In genomic region chr2:203354966-203355365, GRCh38 we compare ENCODE assay signal across 22 cellular contexts. TPM values are rescaled to one million over a fixed set of nuclear protein-coding genes. Genes with fewer than 3 reads are reported as not detected.
DNase-seq lines count a peak whose midpoint lies in the region; ATAC-seq, FAIRE-seq and TF ChIP-seq lines count a peak whose summit lies in the region.
"Had no signal": no experiment of that assay in that cellular context is flagged by ENCODE, and none has a peak within 500 bp of the region (broad histone marks: within the 10 kb centered on the region; RNA-seq: fewer than 3 reads in every experiment).

No MANE protein-coding gene starts in this region.

- no peaks in the 10 kb centered on the region for H3K4me1 Mint-ChIP-seq in activated CD4-positive, alpha-beta T cell treated with anti-CD3 and anti-CD28 coated beads, Interleukin-2, amount 10 ng/mL, durations not matched to agents 24 days and 14 days
- H3K4me1 Mint-ChIP-seq in activated CD4-positive, alpha-beta T cell treated with anti-CD3 and anti-CD28 coated beads for 36 hours, result no peaks in the 10 kb centered on the region
- H3K4me1 Mint-ChIP-seq in activated CD8-positive, alpha-beta memory T cell treated with anti-CD3 and anti-CD28 coated beads, Interleukin-2, amount 10 ng/mL, durations not matched to agents 7 days and 5 days, result no peaks in the 10 kb centered on the region
- H3K4me1 Mint-ChIP-seq: B cell had no signal

- POLR2A ChIA-PET in activated CD4-positive, alpha-beta T cell treated with anti-CD3 and anti-CD28 coated beads for 36 hours (lab: Charles Lee), result no interaction called here
- POLR2A ChIA-PET in endothelial cell of umbilical vein (lab: Charles Lee), result no interaction called here

- no peaks in the 10 kb centered on the region for H3K9me3 ChIP-seq in endothelial cell of umbilical vein (replicated peaks; ENCODE audit: control insufficient read depth, insufficient read depth, low read length)
- H3K9me3 ChIP-seq in MM.1S (replicated peaks; ENCODE audit: insufficient read depth, low read length), result no peaks in the 10 kb centered on the region

- H3K4me2 ChIP-seq in endothelial cell of umbilical vein (ENCODE audit: insufficient read depth, low read length) (no peak overlapping the region), MM.1S (ENCODE audit: low read depth, low read length) (no peak overlapping the region)
- H3K4me2 ChIP-seq: BLaER1 had no signal

- no peak for TF ChIP-seq CTCF in endothelial cell of umbilical vein (IDR thresholded peaks at IDR 0.05; ENCODE audit: extremely low read depth in 1 of 2, insufficient read depth in 1 of 2, low read depth in 1 of 2, low read length in 2 of 2)
- no peak for TF ChIP-seq CTCF in MM.1S (IDR thresholded peaks at IDR 0.05; ENCODE audit: low read length)

- no peaks in the 10 kb centered on the region for H3K4me1 ChIP-seq in endothelial cell of umbilical vein (ENCODE audit: control insufficient read depth, extremely low read depth, insufficient read depth, low read length)
- H3K4me1 ChIP-seq in MM.1S (ENCODE audit: low read length), result no peaks in the 10 kb centered on the region
- H3K4me1 ChIP-seq: Caco-2 had no signal

- H3K36me3 Mint-ChIP-seq in activated CD4-positive, alpha-beta T cell treated with anti-CD3 and anti-CD28 coated beads, Interleukin-2, amount 10 ng/mL, durations not matched to agents 24 days and 14 days (ENCODE audit: low read depth), result peaks cover 6% of the 10 kb centered on the region
- H3K36me3 Mint-ChIP-seq in activated CD4-positive, alpha-beta T cell treated with anti-CD3 and anti-CD28 coated beads for 36 hours (ENCODE audit: low read depth), result peaks cover 7% of the 10 kb centered on the region
- peaks cover 8% of the 10 kb centered on the region for H3K36me3 Mint-ChIP-seq in activated CD8-positive, alpha-beta memory T cell treated with anti-CD3 and anti-CD28 coated beads, Interleukin-2, amount 10 ng/mL, durations not matched to agents 7 days and 5 days

- ATAC-seq in activated CD4-positive, alpha-beta T cell treated with anti-CD3 and anti-CD28 coated beads for 36 hours, result no peak
- no peak for ATAC-seq in activated CD8-positive, alpha-beta memory T cell treated with anti-CD3 and anti-CD28 coated beads, Interleukin-2, amount 10 ng/mL, durations not matched to agents 7 days and 5 days
- ATAC-seq: CD8-positive, alpha-beta T cell had no signal

- H3K27ac Mint-ChIP-seq in activated CD4-positive, alpha-beta T cell treated with anti-CD3 and anti-CD28 coated beads, Interleukin-2, amount 10 ng/mL, durations not matched to agents 24 days and 14 days, result no peak overlapping the region
- no peak overlapping the region for H3K27ac Mint-ChIP-seq in activated CD4-positive, alpha-beta T cell treated with anti-CD3 and anti-CD28 coated beads for 36 hours
- H3K27ac Mint-ChIP-seq in activated CD8-positive, alpha-beta memory T cell treated with anti-CD3 and anti-CD28 coated beads, Interleukin-2, amount 10 ng/mL, durations not matched to agents 7 days and 5 days, result no peak overlapping the region
- H3K27ac Mint-ChIP-seq: B cell; CD4-positive, CD25-positive, alpha-beta regulatory T cell; CD8-positive, alpha-beta T cell had no signal

- FAIRE-seq in endothelial cell of umbilical vein (lab: Jason Lieb, UNC), result no peak
- FAIRE-seq: G401.6, GM12892, H1 had no signal

- H3F3A ChIP-seq in MM.1S (ENCODE audit: insufficient read depth, low read length), result no peaks in the 10 kb centered on the region

- dilution Hi-C loops in endothelial cell of umbilical vein (cut with MboI; ENCODE audit: extremely low pct_ligation_motif_present, low sequenced_read_pairs), result no loop called here

- H3K79me2 ChIP-seq in endothelial cell of umbilical vein (ENCODE audit: control insufficient read depth, insufficient read depth, low read length) (peaks cover 32% of the 10 kb centered on the region), MM.1S (ENCODE audit: low read length) (peaks cover 3% of the 10 kb centered on the region; the same call in 1 of the 2 replicates)

- no peak overlapping the region for H3K27ac ChIP-seq in endothelial cell of umbilical vein (ENCODE audit: insufficient read depth, low read depth, low read length)
- H3K27ac ChIP-seq in MM.1S (ENCODE audit: low read length), result no peak overlapping the region
- H3K27ac ChIP-seq: 22Rv1, BLaER1, C4-2B had no signal

- H3K27me3 Mint-ChIP-seq in activated CD4-positive, alpha-beta T cell treated with anti-CD3 and anti-CD28 coated beads, Interleukin-2, amount 10 ng/mL, durations not matched to agents 24 days and 14 days, result no peaks in the 10 kb centered on the region
- no peaks in the 10 kb centered on the region for H3K27me3 Mint-ChIP-seq in activated CD4-positive, alpha-beta T cell treated with anti-CD3 and anti-CD28 coated beads for 36 hours
- H3K27me3 Mint-ChIP-seq in activated CD8-positive, alpha-beta memory T cell treated with anti-CD3 and anti-CD28 coated beads, Interleukin-2, amount 10 ng/mL, durations not matched to agents 7 days and 5 days, result no peaks in the 10 kb centered on the region
- H3K27me3 Mint-ChIP-seq: B cell; CD4-positive, CD25-positive, alpha-beta regulatory T cell had no signal

- no TSS peak for BruUV-seq in endothelial cell of umbilical vein (replicated peaks; lab: Mats Ljungman, UMichigan)

- H3K27me3 ChIP-seq in endothelial cell of umbilical vein (ENCODE audit: control insufficient read depth in 2 of 2, insufficient read depth in 2 of 2, low read length in 2 of 2) (no peaks in the 10 kb centered on the region), MM.1S (replicated peaks; ENCODE audit: insufficient read depth, low read length) (no peaks in the 10 kb centered on the region)
- H3K27me3 ChIP-seq: BLaER1 had no signal

- H3K4me3 ChIP-seq in endothelial cell of umbilical vein (replicated peaks in 1 of 3; ENCODE audit: insufficient read depth in 1 of 3, low read depth in 1 of 3, low read length in 3 of 3), result no peak overlapping the region
- no peak overlapping the region for H3K4me3 ChIP-seq in MM.1S (ENCODE audit: low read length)
- H3K4me3 ChIP-seq: BLaER1 had no signal

- H2AFZ ChIP-seq in endothelial cell of umbilical vein (ENCODE audit: low read depth, low read length) (no peak overlapping the region), MM.1S (ENCODE audit: low read length) (no peak overlapping the region)

- H3K36me3 ChIP-seq in endothelial cell of umbilical vein (ENCODE audit: control insufficient read depth in 2 of 2, extremely low read depth in 1 of 2, insufficient read depth in 2 of 2, low read length in 2 of 2) (no peaks in the 10 kb centered on the region), MM.1S (replicated peaks; ENCODE audit: insufficient read depth, low read length) (no peaks in the 10 kb centered on the region)

- no peaks in the 10 kb centered on the region for H3K9me2 ChIP-seq in MM.1S (replicated peaks; ENCODE audit: insufficient read depth, low read length)

- no peaks in the 10 kb centered on the region for H3K9me1 ChIP-seq in endothelial cell of umbilical vein (replicated peaks; ENCODE audit: control insufficient read depth, extremely low read depth, insufficient read depth, low read length)

- H3K4me3 Mint-ChIP-seq in activated CD4-positive, alpha-beta T cell treated with anti-CD3 and anti-CD28 coated beads, Interleukin-2, amount 10 ng/mL, durations not matched to agents 24 days and 14 days, result no peak overlapping the region
- no peak overlapping the region for H3K4me3 Mint-ChIP-seq in activated CD4-positive, alpha-beta T cell treated with anti-CD3 and anti-CD28 coated beads for 36 hours
- no peak overlapping the region for H3K4me3 Mint-ChIP-seq in activated CD8-positive, alpha-beta memory T cell treated with anti-CD3 and anti-CD28 coated beads, Interleukin-2, amount 10 ng/mL, durations not matched to agents 7 days and 5 days
- H3K4me3 Mint-ChIP-seq: B cell; CD4-positive, CD25-positive, alpha-beta regulatory T cell; CD8-positive, alpha-beta T cell had no signal

- no peak for TF ChIP-seq POLR2A in endothelial cell of umbilical vein (IDR thresholded peaks at IDR 0.05; ENCODE audit: low read depth, low read length)

- intact Hi-C loops in activated CD4-positive, alpha-beta T cell treated with anti-CD3 and anti-CD28 coated beads, Interleukin-2, amount 10 ng/mL, durations not matched to agents 24 days and 14 days (cut with micrococcal nuclease), result no loop called here
- intact Hi-C loops in activated CD4-positive, alpha-beta T cell treated with anti-CD3 and anti-CD28 coated beads for 36 hours (cut with DNase I, micrococcal nuclease), result no loop called here
- intact Hi-C loops in endothelial cell of umbilical vein (cut with micrococcal nuclease), result no loop called here

- no peaks in the 10 kb centered on the region for H4K20me1 ChIP-seq in endothelial cell of umbilical vein (replicated peaks; ENCODE audit: control insufficient read depth, extremely low read depth, insufficient read depth, low read length)
- H4K20me1 ChIP-seq in MM.1S (ENCODE audit: insufficient read depth, low read length), result no peaks in the 10 kb centered on the region

- no peaks in the 10 kb centered on the region for H3K9me3 Mint-ChIP-seq in activated CD4-positive, alpha-beta T cell treated with anti-CD3 and anti-CD28 coated beads, Interleukin-2, amount 10 ng/mL, durations not matched to agents 24 days and 14 days
- peaks cover 3% of the 10 kb centered on the region for H3K9me3 Mint-ChIP-seq in activated CD4-positive, alpha-beta T cell treated with anti-CD3 and anti-CD28 coated beads for 36 hours (ENCODE audit: low read depth)
- H3K9me3 Mint-ChIP-seq in activated CD8-positive, alpha-beta memory T cell treated with anti-CD3 and anti-CD28 coated beads, Interleukin-2, amount 10 ng/mL, durations not matched to agents 7 days and 5 days (ENCODE audit: low read depth), result no peaks in the 10 kb centered on the region
- H3K9me3 Mint-ChIP-seq: CD8-positive, alpha-beta T cell had no signal

- CTCF ChIA-PET in activated CD4-positive, alpha-beta T cell treated with anti-CD3 and anti-CD28 coated beads for 36 hours (lab: Charles Lee), result no interaction called here
- CTCF ChIA-PET in endothelial cell of umbilical vein (lab: Charles Lee), result no interaction called here
- CTCF ChIA-PET in activated CD8-positive, alpha-beta memory T cell treated with anti-CD3 and anti-CD28 coated beads, Interleukin-2, amount 10 ng/mL, durations not matched to agents 7 days and 5 days (lab: Charles Lee), result interaction anchor here (0.7 kb wide), 1 partner anchor 704 kb away, joined by 3 read pairs; no protein-coding TSS in a partner anchor

- DNase-seq in activated CD4-positive, alpha-beta T cell treated with anti-CD3 and anti-CD28 coated beads, Interleukin-2, amount 10 ng/mL, durations not matched to agents 24 days and 14 days, result peak; percentile 22
- no peak for DNase-seq in activated CD4-positive, alpha-beta T cell treated with anti-CD3 and anti-CD28 coated beads for 36 hours
- DNase-seq in dermis microvascular lymphatic vessel endothelial cell (ENCODE audit: low read depth in 2 of 2), result peak; percentile 18 to 37
- peak; percentile 18 for DNase-seq in endothelial cell of umbilical vein (ENCODE audit: low read depth, low spot score)
- DNase-seq in MM.1S, result no peak
- no peak for DNase-seq in 8988T
- no peak for DNase-seq in NCI-H146 treated with DMSO at 0.1 percent for 48 hours (lab: John Stamatoyannopoulos, UW; ENCODE audit: unreplicated experiment)
- DNase-seq in activated CD8-positive, alpha-beta memory T cell treated with anti-CD3 and anti-CD28 coated beads, Interleukin-2, amount 10 ng/mL, durations not matched to agents 7 days and 5 days, result no peak
- DNase-seq: Caco-2; CD4-positive, CD25-positive, alpha-beta regulatory T cell; CD8-positive, alpha-beta T cell; DMS153; DND-41; H7; HCEC 1CT had no signal

- H3K9ac ChIP-seq in endothelial cell of umbilical vein (replicated peaks; ENCODE audit: extremely low read depth, insufficient read depth, low read length), result no peak overlapping the region
- H3K9ac ChIP-seq in MM.1S (ENCODE audit: low read length), result no peak overlapping the region
- H3K9ac ChIP-seq: BLaER1 had no signal

RNA-seq across cellular contexts. Expression of gene ABI2, which starts 26.8 kb away (rescaled TPM):
- total RNA-seq in activated CD4-positive, alpha-beta T cell treated with anti-CD3 and anti-CD28 coated beads, Interleukin-2, amount 10 ng/mL, durations not matched to agents 24 days and 14 days, result 27.5 and 32.7 TPM in 2 replicates
- 10 to 100 TPM; 40.6 to 57.6 TPM for total RNA-seq in activated CD4-positive, alpha-beta T cell treated with anti-CD3 and anti-CD28 coated beads for 36 hours
- 26.7 and 30.8 TPM in 2 replicates for total RNA-seq in dermis microvascular lymphatic vessel endothelial cell
- total RNA-seq in endothelial cell of umbilical vein, result 61.0 and 74.4 TPM in 2 replicates
- 30.9 and 35.7 TPM in 2 replicates for polyA plus RNA-seq in endothelial cell of umbilical vein
- 44.2 and 48.8 TPM in 2 replicates for polyA plus RNA-seq in endothelial cell of umbilical vein (2011; cell fraction: cytosol; rRNA removed)
- polyA plus RNA-seq in endothelial cell of umbilical vein (2011; cell fraction: nucleus; rRNA removed), result 67.1 and 72.0 TPM in 2 replicates
- polyA plus RNA-seq in endothelial cell of umbilical vein (2012), result 63.0 and 68.9 TPM in 2 replicates
- 46.0 and 53.9 TPM in 2 replicates for polyA minus RNA-seq in endothelial cell of umbilical vein
- 11.4 TPM for polyA minus RNA-seq in endothelial cell of umbilical vein (2011; cell fraction: cytosol; rRNA and poly(A)+ RNA removed)
- polyA minus RNA-seq in endothelial cell of umbilical vein (2011; cell fraction: nucleus; rRNA and poly(A)+ RNA removed), result 37.0 and 43.2 TPM in 2 replicates
- total RNA-seq in activated CD8-positive, alpha-beta memory T cell treated with anti-CD3 and anti-CD28 coated beads, Interleukin-2, amount 10 ng/mL, durations not matched to agents 7 days and 5 days, result 10 to 100 TPM; 39.4 to 43.9 TPM

Comparison
In these comparisons a context has a peak if more than half of its experiments do, and no peak if none do; other contexts are left out.
1. DNase-seq: peak in activated CD4-positive, alpha-beta T cell treated with anti-CD3 and anti-CD28 coated beads, Interleukin-2, amount 10 ng/mL, durations not matched to agents 24 days and 14 days (single experiment), dermis microvascular lymphatic vessel endothelial cell (2 of 2) and endothelial cell of umbilical vein (single experiment); none in activated CD4-positive, alpha-beta T cell treated with anti-CD3 and anti-CD28 coated beads for 36 hours (single experiment), MM.1S (single experiment), 8988T (single experiment), NCI-H146 treated with DMSO at 0.1 percent for 48 hours (single experiment) and activated CD8-positive, alpha-beta memory T cell treated with anti-CD3 and anti-CD28 coated beads, Interleukin-2, amount 10 ng/mL, durations not matched to agents 7 days and 5 days (single experiment).